Comparison of ENCODE assay signal across 8 cellular contexts in genomic region chr3:156605686-156606605, GRCh38. TPM values are rescaled to one million over a fixed set of nuclear protein-coding genes. Genes with fewer than 3 reads are reported as not detected.
A peak's percentile ranks its signal among the peaks of the same experiment; 100 is the strongest.
DNase-seq lines count a peak whose midpoint lies in the region; ATAC-seq and TF ChIP-seq lines count a peak whose summit lies in the region.

No MANE protein-coding gene starts in this region.

- no peaks in the 10 kb centered on the region for H3K9me3 Mint-ChIP-seq in T-helper 1 cell treated with Interleukin-12 subunit alpha and Interleukin-12 subunit beta and Interleukin-4 antibody, amounts not matched to agents 30 μg/mL and 1 μg/mL, for 36 hours
- H3K9me3 Mint-ChIP-seq in naive thymus-derived CD4-positive, alpha-beta T cell: peaks cover 0 to 2% (median 0%) of the 10 kb centered on the region in 11 donors

- peaks cover 39% of the 10 kb centered on the region for H3K4me1 Mint-ChIP-seq in T-helper 1 cell treated with Interleukin-12 subunit alpha and Interleukin-12 subunit beta and Interleukin-4 antibody, amounts not matched to agents 30 μg/mL and 1 μg/mL, for 36 hours (ENCODE audit: low read depth)
- peaks cover 5 to 45% (median 10%) of the 10 kb centered on the region in 7 donors for H3K4me1 Mint-ChIP-seq in naive thymus-derived CD4-positive, alpha-beta T cell

- H3K9me3 ChIP-seq in naive thymus-derived CD4-positive, alpha-beta T cell (ENCODE audit: control insufficient read depth in 2 of 3, low read length in 3 of 3): no peaks in the 10 kb centered on the region

- POLR2A ChIA-PET in naive thymus-derived CD4-positive, alpha-beta T cell (lab: Charles Lee): no interaction called here

- intact Hi-C loops in naive thymus-derived CD4-positive, alpha-beta T cell (cut with micrococcal nuclease): loop anchor here in 1 of 2 donors (2.0 to 5.0 kb wide), 3 partner anchors 36 to 59 kb away; partner anchors contain the start of gene SSR3

- CTCF ChIA-PET in naive thymus-derived CD4-positive, alpha-beta T cell (lab: Charles Lee): interaction anchor here (0.6 kb wide), 1 partner anchor 411 kb away, joined by 3 read pairs; no protein-coding TSS in a partner anchor

- peaks cover 26% of the 10 kb centered on the region for H3K27me3 Mint-ChIP-seq in T-helper 1 cell treated with Interleukin-12 subunit alpha and Interleukin-12 subunit beta and Interleukin-4 antibody, amounts not matched to agents 30 μg/mL and 1 μg/mL, for 36 hours (ENCODE audit: low read depth)
- H3K27me3 Mint-ChIP-seq in naive thymus-derived CD4-positive, alpha-beta T cell: peaks cover 25 to 32% (median 27%) of the 10 kb centered on the region in 5 donors

- H3K27ac Mint-ChIP-seq in T-helper 1 cell treated with Interleukin-12 subunit alpha and Interleukin-12 subunit beta and Interleukin-4 antibody, amounts not matched to agents 30 μg/mL and 1 μg/mL, for 36 hours: peak overlapping the region; percentile 67
- peak overlapping the region in 1 of 9 donors; percentile 74 for H3K27ac Mint-ChIP-seq in naive thymus-derived CD4-positive, alpha-beta T cell

- DNase-seq in G401 (ENCODE audit: low spot score) (peak; percentile 6), fibroblast of mammary gland (ENCODE audit: low read depth) (peak; percentile 78), activated gamma-delta T cell treated with Interleukin-2 at 50 U/mL for 16 hours (no peak), KBM-7 (no peak)
- DNase-seq in naive thymus-derived CD4-positive, alpha-beta T cell: no peak
- no peak for DNase-seq in stimulated activated CD4-positive, alpha-beta T cell treated with anti-CD3 and anti-CD28 coated beads, Interleukin-15, amount 100 ng/mL, for 24 hours

- no peaks in the 10 kb centered on the region for H3K27me3 ChIP-seq in naive thymus-derived CD4-positive, alpha-beta T cell (ENCODE audit: control insufficient read depth in 2 of 2, insufficient read depth in 2 of 2, low read length in 2 of 2)

- no peak for TF ChIP-seq CTCF in fibroblast of mammary gland (conservative IDR thresholded peaks at IDR 0.05; ENCODE audit: control insufficient read depth, insufficient read depth, low read depth, low read length)

- H3K4me3 Mint-ChIP-seq in T-helper 1 cell treated with Interleukin-12 subunit alpha and Interleukin-12 subunit beta and Interleukin-4 antibody, amounts not matched to agents 30 μg/mL and 1 μg/mL, for 36 hours: peak overlapping the region; percentile 86
- H3K4me3 Mint-ChIP-seq in naive thymus-derived CD4-positive, alpha-beta T cell: peak overlapping the region; percentile 18 to 88 (median 68)

- H3K4me1 ChIP-seq in naive thymus-derived CD4-positive, alpha-beta T cell (ENCODE audit: control insufficient read depth in 2 of 2, insufficient read depth in 2 of 2, low read length in 2 of 2): peaks cover 0 to 5% of the 10 kb centered on the region in 2 donors

- in situ Hi-C loops in G401 (cut with HindIII; ENCODE audit: low sequenced_read_pairs): no loop called here
- in situ Hi-C loops in KBM-7 (cut with MboI; ENCODE audit: low pct_unique_long_range_greater_than_20kb, low sequenced_read_pairs): no loop called here

- no peak overlapping the region for H3K27ac ChIP-seq in naive thymus-derived CD4-positive, alpha-beta T cell (ENCODE audit: low read depth, low read length)

- ATAC-seq in HG02885 (IDR thresholded peaks at IDR 0.05; ENCODE audit: poor library complexity, unreplicated experiment): peak; percentile 6
- peak; percentile 51 for ATAC-seq in naive thymus-derived CD4-positive, alpha-beta T cell

- H3K4me3 ChIP-seq in fibroblast of mammary gland (ENCODE audit: control insufficient read depth, low read depth, low read length): peak overlapping the region; percentile 42
- H3K4me3 ChIP-seq in naive thymus-derived CD4-positive, alpha-beta T cell (ENCODE audit: low read length): peak overlapping the region; percentile 17

- no peaks in the 10 kb centered on the region for H3K36me3 ChIP-seq in naive thymus-derived CD4-positive, alpha-beta T cell (ENCODE audit: control insufficient read depth in 2 of 3, insufficient read depth in 3 of 3, low read length in 3 of 3)

- peaks cover 2% of the 10 kb centered on the region for H3K36me3 Mint-ChIP-seq in T-helper 1 cell treated with Interleukin-12 subunit alpha and Interleukin-12 subunit beta and Interleukin-4 antibody, amounts not matched to agents 30 μg/mL and 1 μg/mL, for 36 hours (ENCODE audit: low read depth)
- H3K36me3 Mint-ChIP-seq in naive thymus-derived CD4-positive, alpha-beta T cell: peaks cover 0 to 5% (median 0%) of the 10 kb centered on the region in 5 donors

RNA-seq across cellular contexts. Expression of gene SSR3, which starts 51.0 kb away (rescaled TPM):
- total RNA-seq in G401 (2014; rRNA removed; shearing (Covaris generic)): 135 and 144 TPM in 2 replicates
- 100 to 1,000 TPM in 1 of 5 experiments, 10 to 100 TPM in 4; 56.0 to 158 (median 76.2) TPM for total RNA-seq in naive thymus-derived CD4-positive, alpha-beta T cell
- 100 to 1,000 TPM in 1 of 2 donors, 10 to 100 TPM in 1; 85.2 to 100 TPM for polyA plus RNA-seq in naive thymus-derived CD4-positive, alpha-beta T cell

Comparison
In these comparisons a context has a peak if more than half of its experiments do, and no peak if none do; other contexts are left out.
1. DNase-seq: peak in G401 (single experiment) and fibroblast of mammary gland (single experiment); none in naive thymus-derived CD4-positive, alpha-beta T cell (0 of 9), activated gamma-delta T cell treated with Interleukin-2 at 50 U/mL for 16 hours (single experiment), KBM-7 (single experiment) and stimulated activated CD4-positive, alpha-beta T cell treated with anti-CD3 and anti-CD28 coated beads, Interleukin-15, amount 100 ng/mL, for 24 hours (single experiment).